In genomic region chr4:10413177-10413576, GRCh38 we compare ENCODE assay signal across 15 cellular contexts. TPM values are rescaled to one million over a fixed set of nuclear protein-coding genes. Genes with fewer than 3 reads are reported as not detected.
DNase-seq lines count a peak whose midpoint lies in the region; ATAC-seq, FAIRE-seq and TF ChIP-seq lines count a peak whose summit lies in the region.
"Had no signal": no experiment of that assay in that cellular context is flagged by ENCODE, and none has a peak within 500 bp of the region (broad histone marks: within the 10 kb centered on the region; RNA-seq: fewer than 3 reads in every experiment).

No MANE protein-coding gene starts in this region.

- H2AFZ ChIP-seq in MM.1S (ENCODE audit: low read length): no peak overlapping the region

- no peak for TF ChIP-seq CTCF in MM.1S (IDR thresholded peaks at IDR 0.05; ENCODE audit: low read length)
- TF ChIP-seq CTCF in D721Med (IDR thresholded peaks at IDR 0.05; ENCODE audit: insufficient read depth, missing control alignments): no peak

- H3K9me2 ChIP-seq in MM.1S (replicated peaks; ENCODE audit: insufficient read depth, low read length): no peaks in the 10 kb centered on the region
- H3K9me2 ChIP-seq: SK-N-SH had no signal

- no peaks in the 10 kb centered on the region for H3F3A ChIP-seq in MM.1S (ENCODE audit: insufficient read depth, low read length)

- no peaks in the 10 kb centered on the region for H3K9me3 ChIP-seq in MM.1S (replicated peaks; ENCODE audit: insufficient read depth, low read length)
- H3K9me3 ChIP-seq: sigmoid colon, SK-N-SH had no signal

- H3K27ac Mint-ChIP-seq in naive thymus-derived CD8-positive, alpha-beta T cell: peak overlapping the region in 6 of 10 donors; percentile 2 to 79 (median 24)

- no peak overlapping the region for H3K4me3 Mint-ChIP-seq in naive thymus-derived CD8-positive, alpha-beta T cell

- no peaks in the 10 kb centered on the region for H3K79me2 ChIP-seq in MM.1S (ENCODE audit: low read length)

- H3K4me2 ChIP-seq in MM.1S (ENCODE audit: low read depth, low read length): no peak overlapping the region
- H3K4me2 ChIP-seq: SK-N-SH had no signal

- no peak for DNase-seq in naive thymus-derived CD8-positive, alpha-beta T cell
- no peak for DNase-seq in nucleus accumbens (lab: John Stamatoyannopoulos, UW)
- no peak for DNase-seq in MM.1S
- no peak for DNase-seq in D721Med (ENCODE audit: insufficient read length, low spot score)
- DNase-seq: activated CD4-positive, alpha-beta T cell treated with anti-CD3 and anti-CD28 coated beads, Interleukin-2, amount 50 U/mL, for 48 hours; anterior cingulate cortex; EL; midbrain; NCI-H446; sigmoid colon; SK-N-SH had no signal

- H3K4me1 Mint-ChIP-seq in naive thymus-derived CD8-positive, alpha-beta T cell: peaks cover 25 to 45% (median 40%) of the 10 kb centered on the region in 4 donors

- H3K27me3 ChIP-seq in MM.1S (replicated peaks; ENCODE audit: insufficient read depth, low read length): no peaks in the 10 kb centered on the region
- H3K27me3 ChIP-seq: sigmoid colon had no signal

- no peaks in the 10 kb centered on the region for H3K4me1 ChIP-seq in MM.1S (ENCODE audit: low read length)
- H3K4me1 ChIP-seq: sigmoid colon had no signal

- no peak overlapping the region for H3K9ac ChIP-seq in MM.1S (ENCODE audit: low read length)
- H3K9ac ChIP-seq: SK-N-SH had no signal

- no peak overlapping the region for H3K27ac ChIP-seq in MM.1S (ENCODE audit: low read length)
- H3K27ac ChIP-seq: sigmoid colon had no signal

- no peaks in the 10 kb centered on the region for H3K36me3 ChIP-seq in MM.1S (replicated peaks; ENCODE audit: insufficient read depth, low read length)
- H3K36me3 ChIP-seq: sigmoid colon had no signal

- POLR2A ChIA-PET in naive thymus-derived CD8-positive, alpha-beta T cell (lab: Charles Lee): interaction anchor here (1.3 to 4.8 kb wide), 2 partner anchors 10 to 44 kb away, joined by 3 to 30 read pairs; partner anchors contain the start of gene ZNF518B

- H3K27me3 Mint-ChIP-seq in naive thymus-derived CD8-positive, alpha-beta T cell: no peaks in the 10 kb centered on the region

- H4K20me1 ChIP-seq in MM.1S (ENCODE audit: insufficient read depth, low read length): no peaks in the 10 kb centered on the region

- FAIRE-seq in D721Med (lab: Jason Lieb, UNC): no peak
- FAIRE-seq: H1 had no signal

- peaks cover 0 to 4% (median 0%) of the 10 kb centered on the region in 9 donors for H3K9me3 Mint-ChIP-seq in naive thymus-derived CD8-positive, alpha-beta T cell

- ATAC-seq in GM19023 (IDR thresholded peaks at IDR 0.05; ENCODE audit: unreplicated experiment) (peak; percentile 71), GM21723 (IDR thresholded peaks at IDR 0.05; ENCODE audit: unreplicated experiment) (peak; percentile 91), HG03175 (IDR thresholded peaks at IDR 0.05; ENCODE audit: unreplicated experiment) (peak; percentile 95)
- no peak for ATAC-seq in naive thymus-derived CD8-positive, alpha-beta T cell

- H3K36me3 Mint-ChIP-seq in naive thymus-derived CD8-positive, alpha-beta T cell: no peaks in the 10 kb centered on the region

- no peak overlapping the region for H3K4me3 ChIP-seq in MM.1S (ENCODE audit: low read length)
- H3K4me3 ChIP-seq: sigmoid colon had no signal

RNA-seq across cellular contexts. Expression of gene ZNF518B, which starts 44.0 kb away (rescaled TPM):
- total RNA-seq in naive thymus-derived CD8-positive, alpha-beta T cell: 10 to 100 TPM; 59.0 to 62.5 TPM
- polyA plus RNA-seq in naive thymus-derived CD8-positive, alpha-beta T cell: 10 to 100 TPM; 12.0 to 19.7 (median 17.9) TPM

Comparison
In these comparisons a context has a peak if more than half of its experiments do, and no peak if none do; other contexts are left out.
1. ATAC-seq: peak in GM19023 (single experiment), GM21723 (single experiment) and HG03175 (single experiment); none in naive thymus-derived CD8-positive, alpha-beta T cell (0 of 2).